ENCODE assay signal across 8 cellular contexts in the genomic region with DNA sequence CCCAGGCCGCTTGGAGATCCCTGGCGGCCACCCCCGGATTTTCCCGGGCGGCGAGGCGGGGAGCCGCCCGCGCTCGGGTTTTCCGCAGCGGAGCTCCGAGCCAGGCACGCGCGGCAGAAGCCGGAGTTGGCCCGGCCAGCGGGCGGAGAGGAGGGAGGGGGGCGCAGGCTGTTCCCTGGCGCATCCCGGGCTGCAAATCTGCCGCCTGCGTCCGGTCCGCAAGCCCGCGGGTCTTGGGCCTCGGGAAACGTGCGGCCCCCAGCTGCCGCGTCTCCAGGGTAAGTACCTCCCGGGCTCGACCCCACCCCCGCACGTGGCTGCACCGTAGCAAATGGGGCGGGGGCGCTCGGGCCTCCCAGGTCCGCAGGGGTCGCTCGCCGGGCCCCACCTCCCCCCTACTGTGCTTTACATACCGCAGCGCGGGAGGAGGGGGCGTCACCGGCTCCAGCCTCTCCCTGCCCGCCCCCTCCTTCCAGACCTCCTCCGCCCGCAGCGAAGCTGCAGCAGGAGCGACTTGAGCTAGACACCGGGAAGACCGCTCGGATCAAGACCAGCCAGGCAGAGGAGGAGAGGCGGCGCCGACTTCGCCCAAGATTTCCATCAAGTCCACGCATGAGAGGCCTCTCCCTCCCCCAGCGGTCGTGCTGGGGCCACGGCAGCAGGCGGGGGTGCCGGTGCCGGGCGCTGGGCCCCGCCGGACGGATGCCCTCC. TPM values are rescaled to one million over a fixed set of nuclear protein-coding genes. Genes with fewer than 3 reads are reported as not detected.
DNase-seq lines count a peak whose midpoint lies in the region; ATAC-seq lines count a peak whose summit lies in the region.

No MANE protein-coding gene starts in this region.

- POLR2A ChIA-PET in naive thymus-derived CD8-positive, alpha-beta T cell (lab: Charles Lee), result interaction anchor here (0.6 to 1.4 kb wide), 4 partner anchors 13 to 237 kb away, joined by 3 to 4 read pairs (median 3); no protein-coding TSS in a partner anchor

- H3K4me3 Mint-ChIP-seq in naive thymus-derived CD8-positive, alpha-beta T cell, result peak overlapping the region in 7 of 10 donors; percentile 32 to 77 (median 53)

- H3K27me3 ChIP-seq in BLaER1 (peaks cover 75% of the 10 kb centered on the region), esophagus (ENCODE audit: control insufficient read depth in 1 of 2, insufficient read depth in 2 of 2, low read length in 2 of 2) (peaks cover 0 to 7% of the 10 kb centered on the region in 2 donors), SJCRH30 (no peaks in the 10 kb centered on the region)

- peak overlapping the region in 1 of 10 donors; percentile 67 for H3K27ac Mint-ChIP-seq in naive thymus-derived CD8-positive, alpha-beta T cell

- peaks cover 67% of the 10 kb centered on the region for H4K20me1 ChIP-seq in BLaER1

- H3K9me3 ChIP-seq in BLaER1 (no peaks in the 10 kb centered on the region), esophagus (ENCODE audit: control insufficient read depth in 2 of 2, insufficient read depth in 1 of 2, low read depth in 1 of 2, low read length in 1 of 2) (no peaks in the 10 kb centered on the region), SJCRH30 (replicated peaks) (0 out of 2 replicates have a peak, but pooled peaks cover 2% of the 10 kb centered on the region)

- H3K4me1 ChIP-seq in BLaER1 (peaks cover 20% of the 10 kb centered on the region), esophagus (ENCODE audit: control insufficient read depth in 2 of 2, insufficient read depth in 2 of 2, low read length in 1 of 2) (peaks cover 0 to 14% of the 10 kb centered on the region in 2 donors), SJCRH30 (no peaks in the 10 kb centered on the region)

- 0 out of 2 replicates have a peak overlapping the region, but pooled peaks have one; percentile 32 for H3K4me3 ChIP-seq in BLaER1
- peak overlapping the region; percentile 48 to 50 for H3K4me3 ChIP-seq in esophagus (ENCODE audit: low read depth in 1 of 2, low read length in 2 of 2)
- H3K4me3 ChIP-seq in SJCRH30, result no peak overlapping the region

- H3K27ac ChIP-seq in BLaER1 (no peak overlapping the region), esophagus (ENCODE audit: low read depth in 2 of 2, low read length in 1 of 2) (peak overlapping the region; percentile 85 to 87), SJCRH30 (no peak overlapping the region)

- 1 to 2% methylated on average over 52 to 75 of the region's 75 CpGs for WGBS in esophagus, 2 donors

- peaks cover 11 to 19% (median 13%) of the 10 kb centered on the region in 4 donors for H3K4me1 Mint-ChIP-seq in naive thymus-derived CD8-positive, alpha-beta T cell

- DNase-seq in NCI-H2227 treated with DMSO at 0.1 percent for 48 hours (lab: John Stamatoyannopoulos, UW), result peak; percentile 62
- peak in 4 of 10 donors; percentile 9 to 25 (median 14) for DNase-seq in naive thymus-derived CD8-positive, alpha-beta T cell
- no peak for DNase-seq in A172 (ENCODE audit: low spot score)
- no peak for DNase-seq in RPMI8226
- DNase-seq in NCI-H2107 treated with DMSO at 0.1 percent for 48 hours (lab: John Stamatoyannopoulos, UW; ENCODE audit: unreplicated experiment), result no peak
- no peak for DNase-seq in SJCRH30

- H3K4me2 ChIP-seq in BLaER1, result peak overlapping the region; percentile 44

- peaks cover 28% of the 10 kb centered on the region for H3K36me3 ChIP-seq in BLaER1
- H3K36me3 ChIP-seq in esophagus (ENCODE audit: control insufficient read depth in 2 of 2, insufficient read depth in 2 of 2, low read length in 1 of 2), result peaks cover 3 to 5% of the 10 kb centered on the region in 2 donors
- peaks cover under 1% of the 10 kb centered on the region; the same call in 1 of the 2 replicates for H3K36me3 ChIP-seq in SJCRH30

- H3K9ac ChIP-seq in BLaER1, result no peak overlapping the region

- no peak for ATAC-seq in naive thymus-derived CD8-positive, alpha-beta T cell

- H3K27me3 Mint-ChIP-seq in naive thymus-derived CD8-positive, alpha-beta T cell, result peaks cover 8 to 28% (median 12%) of the 10 kb centered on the region in 5 donors

- H3K9me3 Mint-ChIP-seq in naive thymus-derived CD8-positive, alpha-beta T cell, result no peaks in the 10 kb centered on the region

- H3K36me3 Mint-ChIP-seq in naive thymus-derived CD8-positive, alpha-beta T cell, result peaks cover 0 to 31% (median 9%) of the 10 kb centered on the region in 3 donors

RNA-seq across cellular contexts. Expression of gene TMEM200B, which starts 1.6 kb away (rescaled TPM):
- polyA plus RNA-seq in esophagus, result 1 to 10 TPM; 2.1 to 3.9 TPM
- total RNA-seq in naive thymus-derived CD8-positive, alpha-beta T cell, result not detected
- polyA plus RNA-seq in naive thymus-derived CD8-positive, alpha-beta T cell, result under 1 TPM in 1 of 3 donors, not detected in 2; 0.08 TPM
- total RNA-seq in A172 (2014; rRNA removed; shearing (Covaris generic)), result 0.03 and 0.43 TPM in 2 replicates
- 1.0 and 1.3 TPM in 2 replicates for total RNA-seq in SJCRH30 (2014; rRNA removed; shearing (Covaris generic))

RNA-seq across cellular contexts. Expression of gene SRSF4, which starts 59.6 kb away (rescaled TPM):
- polyA plus RNA-seq in esophagus, result 10 to 100 TPM; 50.8 to 71.0 TPM
- 10 to 100 TPM; 83.3 to 85.8 TPM for total RNA-seq in naive thymus-derived CD8-positive, alpha-beta T cell
- polyA plus RNA-seq in naive thymus-derived CD8-positive, alpha-beta T cell, result 100 to 1,000 TPM in 1 of 3 donors, 10 to 100 TPM in 2; 73.2 to 104 (median 81.5) TPM
- 28.6 and 31.3 TPM in 2 replicates for total RNA-seq in A172 (2014; rRNA removed; shearing (Covaris generic))
- 93.6 and 102 TPM in 2 replicates for total RNA-seq in SJCRH30 (2014; rRNA removed; shearing (Covaris generic))

Comparison
In these comparisons a context has a peak if more than half of its experiments do, and no peak if none do; other contexts are left out.
1. H3K27ac ChIP-seq: peak in esophagus (2 of 2); none in BLaER1 (single experiment) and SJCRH30 (single experiment).